ENCODE assay signal across 17 cellular contexts in genomic region chr20:9025643-9026042, GRCh38. TPM values are rescaled to one million over a fixed set of nuclear protein-coding genes. Genes with fewer than 3 reads are reported as not detected.
A peak's percentile ranks its signal among the peaks of the same experiment; 100 is the strongest.
DNase-seq lines count a peak whose midpoint lies in the region; ATAC-seq and TF ChIP-seq lines count a peak whose summit lies in the region.
"Had no signal": no experiment of that assay in that cellular context is flagged by ENCODE, and none has a peak within 500 bp of the region (broad histone marks: within the 10 kb centered on the region; RNA-seq: fewer than 3 reads in every experiment).

No MANE protein-coding gene starts in this region.

- H3K23ac ChIP-seq in trophoblast cell (ENCODE audit: low read length), result no peak overlapping the region

- no peak overlapping the region for H4K8ac ChIP-seq in trophoblast cell (ENCODE audit: low read depth, low read length)

- no peak overlapping the region for H4K12ac ChIP-seq in trophoblast cell (ENCODE audit: low read depth, low read length)

- H3K4me1 ChIP-seq in adipocyte (ENCODE audit: control insufficient read depth, insufficient read depth, low read length) (peaks cover 4% of the 10 kb centered on the region), foreskin keratinocyte (no peaks in the 10 kb centered on the region), trophoblast cell (ENCODE audit: control insufficient read depth in 1 of 2, insufficient read depth in 2 of 2, low read length in 2 of 2) (no peaks in the 10 kb centered on the region)
- H3K4me1 ChIP-seq: gastroesophageal sphincter, suprapubic skin had no signal

- DNase-seq in AG04450 (ENCODE audit: low read depth, low spot score), result no peak
- DNase-seq in HT1080 (ENCODE audit: low read depth), result peak; percentile 76
- peak; percentile 47 for DNase-seq in adipocyte (ENCODE audit: low read depth)
- DNase-seq in foreskin keratinocyte, result peak; percentile 17 to 48
- no peak for DNase-seq in trophoblast cell
- no peak for DNase-seq in T-helper 2 cell treated with Interferon-gamma antibody and Interleukin-4, amounts not matched to agents 5 μg/mL and 100 μg/mL, for 36 hours (ENCODE audit: low spot score)
- DNase-seq in NCI-H2196 (lab: John Stamatoyannopoulos, UW; ENCODE audit: unreplicated experiment), result no peak
- no peak for DNase-seq in effector CD4-positive, alpha-beta T cell
- DNase-seq: activated CD4-positive, alpha-beta T cell treated with anti-CD3 and anti-CD28 coated beads for 48 hours; activated naive CD8-positive, alpha-beta T cell treated with anti-CD3 and anti-CD28 coated beads, Interleukin-2, amount 10 ng/mL, durations not matched to agents 7 days and 5 days; activated T-cell treated with anti-CD3 and anti-CD28 coated beads for 4 hours; BE2C; NCI-H2171 treated with DMSO at 0.1 percent for 48 hours had no signal

- H2AFZ ChIP-seq in trophoblast cell (ENCODE audit: insufficient read depth, low read length, poor library complexity), result no peak overlapping the region

- WGBS in trophoblast cell (ENCODE audit: extremely low coverage, insufficient coverage, insufficient read length), result no CpG with 5 or more reads among the region's 4 CpGs

- ATAC-seq in foreskin keratinocyte, result peak; percentile 63
- ATAC-seq: gastroesophageal sphincter had no signal

- H2BK5ac ChIP-seq in trophoblast cell (ENCODE audit: low read depth, low read length, poor library complexity), result no peak overlapping the region

- H3K4me3 ChIP-seq in AG04450 (ENCODE audit: low read depth, low read length), result no peak overlapping the region
- no peak overlapping the region for H3K4me3 ChIP-seq in adipocyte (ENCODE audit: low read length)
- H3K4me3 ChIP-seq in trophoblast cell (ENCODE audit: low read depth, low read length), result no peak overlapping the region
- H3K4me3 ChIP-seq: gastroesophageal sphincter, suprapubic skin had no signal

- no peak overlapping the region for H2AK5ac ChIP-seq in trophoblast cell (ENCODE audit: low read length)

- peaks cover 6% of the 10 kb centered on the region for H3K9me3 Mint-ChIP-seq in T-helper 2 cell treated with Interferon-gamma antibody and Interleukin-4, amounts not matched to agents 5 μg/mL and 100 μg/mL, for 36 hours
- H3K9me3 Mint-ChIP-seq: dendritic cell treated with granulocyte-macrophage colony-stimulating factor and Interleukin-4, amounts not matched to agents 40 ng/mL and 50 ng/mL, for 4 days had no signal

- no peak overlapping the region for H3K4me2 ChIP-seq in trophoblast cell (ENCODE audit: low read length)

- peak overlapping the region; percentile 69 for H3K27ac ChIP-seq in AG04450 (ENCODE audit: low read depth, low read length)
- H3K27ac ChIP-seq in foreskin keratinocyte, result no peak overlapping the region
- no peak overlapping the region for H3K27ac ChIP-seq in trophoblast cell (ENCODE audit: low read depth, low read length)
- H3K27ac ChIP-seq: gastroesophageal sphincter, suprapubic skin had no signal

- H3K9ac ChIP-seq in adipocyte (ENCODE audit: low read length) (no peak overlapping the region), trophoblast cell (ENCODE audit: low read length) (no peak overlapping the region)

- no peak overlapping the region for H2BK12ac ChIP-seq in trophoblast cell (ENCODE audit: low read length)

- H3K9me3 ChIP-seq in AG04450 (ENCODE audit: control insufficient read depth, insufficient read depth, low read length) (no peaks in the 10 kb centered on the region), adipocyte (ENCODE audit: control insufficient read depth, low read length) (no peaks in the 10 kb centered on the region), trophoblast cell (ENCODE audit: insufficient read depth, low read depth, low read length) (no peaks in the 10 kb centered on the region)
- H3K9me3 ChIP-seq: BE2C, gastroesophageal sphincter, suprapubic skin had no signal

- CTCF ChIA-PET in AG04450 (lab: Charles Lee), result interaction anchor here (1.6 kb wide), 1 partner anchor 172 kb away, joined by 5 read pairs; no protein-coding TSS in a partner anchor

- H3K27ac Mint-ChIP-seq in T-helper 2 cell treated with Interferon-gamma antibody and Interleukin-4, amounts not matched to agents 5 μg/mL and 100 μg/mL, for 36 hours, result no peak overlapping the region
- H3K27ac Mint-ChIP-seq: activated naive CD8-positive, alpha-beta T cell treated with anti-CD3 and anti-CD28 coated beads, Interleukin-2, amount 10 ng/mL, durations not matched to agents 7 days and 5 days; dendritic cell treated with granulocyte-macrophage colony-stimulating factor and Interleukin-4, amounts not matched to agents 40 ng/mL and 50 ng/mL, for 4 days; T-helper 1 cell treated with Interleukin-12 subunit alpha and Interleukin-12 subunit beta and Interleukin-4 antibody, amounts not matched to agents 30 μg/mL and 1 μg/mL, for 36 hours had no signal

- no peak overlapping the region for H4K91ac ChIP-seq in trophoblast cell (ENCODE audit: low read depth, low read length)

- H3K79me1 ChIP-seq in trophoblast cell (ENCODE audit: low read length), result no peaks in the 10 kb centered on the region

- POLR2A ChIA-PET in AG04450 (lab: Yijun Ruan, JAX), result interaction anchor here (1.0 kb wide), 1 partner anchor 9 kb away, joined by 6 read pairs; no protein-coding TSS in a partner anchor

- no peak overlapping the region for H3K14ac ChIP-seq in trophoblast cell (ENCODE audit: low read length)

- H3K36me3 Mint-ChIP-seq in T-helper 2 cell treated with Interferon-gamma antibody and Interleukin-4, amounts not matched to agents 5 μg/mL and 100 μg/mL, for 36 hours (ENCODE audit: low read depth), result no peaks in the 10 kb centered on the region
- H3K36me3 Mint-ChIP-seq: activated naive CD8-positive, alpha-beta T cell treated with anti-CD3 and anti-CD28 coated beads, Interleukin-2, amount 10 ng/mL, durations not matched to agents 7 days and 5 days had no signal

- no peaks in the 10 kb centered on the region for H3K27me3 Mint-ChIP-seq in T-helper 2 cell treated with Interferon-gamma antibody and Interleukin-4, amounts not matched to agents 5 μg/mL and 100 μg/mL, for 36 hours (ENCODE audit: low read depth)
- H3K27me3 Mint-ChIP-seq: activated naive CD8-positive, alpha-beta T cell treated with anti-CD3 and anti-CD28 coated beads, Interleukin-2, amount 10 ng/mL, durations not matched to agents 7 days and 5 days; dendritic cell treated with granulocyte-macrophage colony-stimulating factor and Interleukin-4, amounts not matched to agents 40 ng/mL and 50 ng/mL, for 4 days had no signal

- no peaks in the 10 kb centered on the region for H3K79me2 ChIP-seq in trophoblast cell (ENCODE audit: control insufficient read depth, insufficient read depth, low read length, poor library complexity)

- no peaks in the 10 kb centered on the region for H3K36me3 ChIP-seq in adipocyte (ENCODE audit: control insufficient read depth, insufficient read depth, low read length, severe bottlenecking)
- H3K36me3 ChIP-seq in trophoblast cell (ENCODE audit: control insufficient read depth in 1 of 2, insufficient read depth in 2 of 2, low read length in 2 of 2), result no peaks in the 10 kb centered on the region
- H3K36me3 ChIP-seq: BE2C, gastroesophageal sphincter, suprapubic skin had no signal

- H3K4me3 Mint-ChIP-seq in T-helper 2 cell treated with Interferon-gamma antibody and Interleukin-4, amounts not matched to agents 5 μg/mL and 100 μg/mL, for 36 hours, result no peak overlapping the region
- H3K4me3 Mint-ChIP-seq: activated naive CD8-positive, alpha-beta T cell treated with anti-CD3 and anti-CD28 coated beads, Interleukin-2, amount 10 ng/mL, durations not matched to agents 7 days and 5 days; dendritic cell treated with granulocyte-macrophage colony-stimulating factor and Interleukin-4, amounts not matched to agents 40 ng/mL and 50 ng/mL, for 4 days; T-helper 1 cell treated with Interleukin-12 subunit alpha and Interleukin-12 subunit beta and Interleukin-4 antibody, amounts not matched to agents 30 μg/mL and 1 μg/mL, for 36 hours had no signal

- no peaks in the 10 kb centered on the region for H3K4me1 Mint-ChIP-seq in T-helper 2 cell treated with Interferon-gamma antibody and Interleukin-4, amounts not matched to agents 5 μg/mL and 100 μg/mL, for 36 hours (ENCODE audit: low read depth)
- H3K4me1 Mint-ChIP-seq: activated naive CD8-positive, alpha-beta T cell treated with anti-CD3 and anti-CD28 coated beads, Interleukin-2, amount 10 ng/mL, durations not matched to agents 7 days and 5 days had no signal

- H3K27me3 ChIP-seq in AG04450 (ENCODE audit: control insufficient read depth, insufficient read depth, low read length) (no peaks in the 10 kb centered on the region), adipocyte (replicated peaks; ENCODE audit: control insufficient read depth, insufficient read depth, low read length) (no peaks in the 10 kb centered on the region), foreskin keratinocyte (no peaks in the 10 kb centered on the region), trophoblast cell (ENCODE audit: insufficient read depth, low read length) (no peaks in the 10 kb centered on the region)
- H3K27me3 ChIP-seq: BE2C, gastroesophageal sphincter, suprapubic skin had no signal

- no peak overlapping the region for H3K4ac ChIP-seq in trophoblast cell (ENCODE audit: low read depth, low read length)

- TF ChIP-seq CTCF in AG04450 (IDR thresholded peaks at IDR 0.05; ENCODE audit: low read depth, low read length) (no peak), foreskin keratinocyte (conservative IDR thresholded peaks at IDR 0.05) (no peak)

- H3K18ac ChIP-seq in trophoblast cell (ENCODE audit: low read length), result no peak overlapping the region

- no peak overlapping the region for H2BK120ac ChIP-seq in trophoblast cell (ENCODE audit: insufficient read depth, low read length, poor library complexity)

RNA-seq across cellular contexts. Expression of gene PLCB4, which starts 43.2 kb away (rescaled TPM):
- polyA plus RNA-seq in AG04450 (2011; rRNA removed) (13.0 and 18.6 TPM in 2 replicates), foreskin keratinocyte (0.40 and 0.49 TPM in 2 replicates)
- 15.9 and 18.1 TPM in 2 replicates for polyA minus RNA-seq in AG04450 (2011; rRNA and poly(A)+ RNA removed)
- total RNA-seq in HT1080 (2014; rRNA removed; shearing (Covaris generic)), result 22.7 and 24.0 TPM in 2 replicates
- polyA plus RNA-seq in HT1080 (2015; cell fraction: cytosol; rRNA removed), result 10.6 and 12.2 TPM in 2 replicates
- 45.1 and 56.4 TPM in 2 replicates for polyA plus RNA-seq in HT1080 (2015; cell fraction: nucleus; rRNA removed)
- total RNA-seq in foreskin keratinocyte, result 2.4 and 3.1 TPM in 2 replicates
- polyA plus RNA-seq in trophoblast cell (2013), result 0.97 and 0.99 TPM in 2 replicates
- total RNA-seq: activated naive CD8-positive, alpha-beta T cell treated with anti-CD3 and anti-CD28 coated beads, Interleukin-2, amount 10 ng/mL, durations not matched to agents 7 days and 5 days had no signal

Comparison
In these comparisons a context has a peak if more than half of its experiments do, and no peak if none do; other contexts are left out.
1. DNase-seq: peak in HT1080 (single experiment), adipocyte (single experiment) and foreskin keratinocyte (2 of 2); none in AG04450 (single experiment), trophoblast cell (0 of 2), T-helper 2 cell treated with Interferon-gamma antibody and Interleukin-4, amounts not matched to agents 5 μg/mL and 100 μg/mL, for 36 hours (single experiment), NCI-H2196 (single experiment) and effector CD4-positive, alpha-beta T cell (single experiment).